1 cellular context compared by ENCODE assay signal in genomic region chr17:58387834-58388233, GRCh38.
TF ChIP-seq lines count a peak whose summit lies in the region.

No MANE protein-coding gene starts in this region.

TF ChIP-seq in K562, 482 proteins besides CTCF, POLR2A, EP300 and RAD21 (continued from another document):
- no peak for TF ChIP-seq ZNF407 (IDR thresholded peaks at IDR 0.05; ENCODE audit: low read depth)
- no peak for TF ChIP-seq MLX (CRISPR knock-in tag; conservative IDR thresholded peaks at IDR 0.05)
- 0 out of 2 replicates have a peak, but pooled peaks have one; percentile 46 for TF ChIP-seq HDAC2 (IDR thresholded peaks at IDR 0.05)
- no peak for TF ChIP-seq CHCHD3 (CRISPR knock-in tag; IDR thresholded peaks at IDR 0.05)
- no peak for TF ChIP-seq POU5F1 (IDR thresholded peaks at IDR 0.05; ENCODE audit: borderline replicate concordance, low read depth, low read length, partially characterized antibody)
- TF ChIP-seq FOXK2 (conservative IDR thresholded peaks at IDR 0.05 in 1 of 2, IDR thresholded peaks at IDR 0.05 in 1 of 2; ENCODE audit: low read depth in 2 of 2), result no peak
- TF ChIP-seq AFF1 (IDR thresholded peaks at IDR 0.05; ENCODE audit: low read depth in 1 of 2, partially characterized antibody in 2 of 2), result peak in 1 of 2 experiments; percentile 22
- TF ChIP-seq HES1 (IDR thresholded peaks at IDR 0.05; ENCODE audit: low read depth), result peak; percentile 25; the same call in 1 of the 2 replicates
- TF ChIP-seq GATAD2A (IDR thresholded peaks at IDR 0.05), result 0 out of 2 replicates have a peak, but pooled peaks have one; percentile 58
- TF ChIP-seq ZEB2 (IDR thresholded peaks at IDR 0.05), result peak; percentile 82; the same call in 1 of the 2 replicates
- TF ChIP-seq XRCC4 (IDR thresholded peaks at IDR 0.05; ENCODE audit: extremely low read depth, insufficient read depth, insufficient read length), result no peak
- TF ChIP-seq U2AF2 (optimal IDR thresholded peaks at IDR 0.05; ENCODE audit: low read depth, low read length), result no peak
- TF ChIP-seq SMARCA4 (IDR thresholded peaks at IDR 0.05), result peak; percentile 93
- peak; percentile 38; the same call in 1 of the 2 replicates for TF ChIP-seq C11orf30 (IDR thresholded peaks at IDR 0.05; ENCODE audit: low read depth)
- no peak for TF ChIP-seq NFE2L1 (tag; IDR thresholded peaks at IDR 0.05; ENCODE audit: borderline replicate concordance, low read depth)
- no peak for TF ChIP-seq MYC (IDR thresholded peaks at IDR 0.05; ENCODE audit: low read depth, low read length)
- TF ChIP-seq MYC (CRISPR knock-in tag; IDR thresholded peaks at IDR 0.05; ENCODE audit: borderline replicate concordance, low read depth), result no peak
